In the genomic region with DNA sequence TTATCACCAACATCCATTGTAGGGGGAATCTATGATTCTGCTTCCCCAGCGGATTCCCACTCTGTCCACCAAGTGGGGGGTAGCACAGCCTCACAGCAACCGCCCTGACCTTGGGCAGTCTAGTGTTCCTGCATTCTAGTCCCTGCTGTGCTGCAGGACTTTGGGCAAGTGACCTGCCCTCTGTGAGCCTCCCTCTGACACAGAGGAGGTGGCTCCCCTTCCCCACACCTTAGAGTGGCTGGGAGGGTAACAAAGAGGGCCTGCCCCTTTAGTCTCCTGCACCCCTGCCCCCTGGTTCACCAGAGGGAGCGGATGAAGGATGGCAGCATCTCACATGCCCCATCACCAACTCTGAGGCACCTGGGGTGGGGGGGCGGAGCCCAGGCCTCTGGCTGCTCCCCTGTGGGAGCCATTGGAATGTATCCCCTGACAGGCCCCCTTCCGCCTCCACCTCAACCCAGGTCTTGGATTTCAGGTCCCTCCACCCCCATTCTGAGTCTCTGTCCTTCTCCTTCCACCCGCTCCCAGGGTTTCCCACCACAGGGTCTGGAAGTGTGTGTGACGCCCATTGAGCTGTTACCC, we compare ENCODE assay signal across 28 cellular contexts. TPM values are rescaled to one million over a fixed set of nuclear protein-coding genes. Genes with fewer than 3 reads are reported as not detected.
"Had no signal": no experiment of that assay in that cellular context is flagged by ENCODE, and none has a peak within 500 bp of the region (broad histone marks: within the 10 kb centered on the region; RNA-seq: fewer than 3 reads in every experiment).

No MANE protein-coding gene starts in this region.

- H3K36me3 ChIP-seq: gastrocnemius medialis, spleen, thyroid gland had no signal

- H3K9me3 ChIP-seq: gastrocnemius medialis, mucosa of descending colon, psoas muscle, spleen, thyroid gland had no signal

- ATAC-seq: esophagus mucosa; gastrocnemius medialis; left lobe of liver; mucosa of descending colon; natural killer cell treated with Interleukin-12 subunit alpha and Interleukin-12 subunit beta and Interleukin-15 and Interleukin-18, amount 100 ng/mL, for 72 hours; psoas muscle; right cardiac atrium; stimulated activated naive CD8-positive, alpha-beta T cell treated with anti-CD3 and anti-CD28 coated beads, Interleukin-15, amount 100 ng/mL, for 72 hours had no signal

- DNase-seq: central memory CD4-positive, alpha-beta T cell; effector CD4-positive, alpha-beta T cell; gastrocnemius medialis; hippocampal formation; immature natural killer cell; naive B cell; psoas muscle; spleen; stimulated activated naive CD4-positive, alpha-beta T cell; stimulated activated naive CD8-positive, alpha-beta T cell treated with anti-CD3 and anti-CD28 coated beads, Interleukin-15, amount 100 ng/mL, for 72 hours had no signal

- H3K27ac ChIP-seq: dorsolateral prefrontal cortex, epithelial cell of prostate, gastrocnemius medialis, psoas muscle, skin epidermis, spleen, thyroid gland had no signal

- H3K4me3 ChIP-seq: dorsolateral prefrontal cortex, gastrocnemius medialis, mucosa of descending colon, psoas muscle, skin epidermis, spleen, thyroid gland had no signal

RNA-seq across cellular contexts. Expression of gene GAS2L2, which starts 10.1 kb away (rescaled TPM):
- total RNA-seq: esophagus mucosa; glomerular endothelial cell; left lobe of liver; liver; mucosa of descending colon; natural killer cell treated with Interleukin-12 subunit alpha and Interleukin-12 subunit beta and Interleukin-15 and Interleukin-18, amount 100 ng/mL, for 72 hours; osteocyte; spleen; thyroid gland; urinary bladder had no signal
- polyA plus RNA-seq: immature natural killer cell, liver had no signal

RNA-seq across cellular contexts. Expression of gene RASL10B, which starts 11.5 kb away (rescaled TPM):
- polyA plus RNA-seq: immature natural killer cell had no signal

RNA-seq across cellular contexts. Expression of gene C17orf50, which starts 17.7 kb away (rescaled TPM):
- total RNA-seq: cerebellum; esophagus mucosa; gastrocnemius medialis; glomerular endothelial cell; left lobe of liver; liver; lung microvascular endothelial cell; mesothelial cell of epicardium; mucosa of descending colon; natural killer cell treated with Interleukin-12 subunit alpha and Interleukin-12 subunit beta and Interleukin-15 and Interleukin-18, amount 100 ng/mL, for 72 hours; osteocyte; psoas muscle; renal cortical epithelial cell; right cardiac atrium; spleen; temporal lobe; urinary bladder had no signal
- polyA plus RNA-seq: liver, urinary bladder had no signal

RNA-seq across cellular contexts. Expression of gene MMP28, which starts 52.5 kb away (rescaled TPM):
- total RNA-seq: natural killer cell treated with Interleukin-12 subunit alpha and Interleukin-12 subunit beta and Interleukin-15 and Interleukin-18, amount 100 ng/mL, for 72 hours had no signal
- polyA plus RNA-seq: immature natural killer cell had no signal
